In genomic region chr13:43574601-43575000, GRCh38 we compare ENCODE assay signal across 16 cellular contexts.
A peak's percentile ranks its signal among the peaks of the same experiment; 100 is the strongest.
DNase-seq lines count a peak whose midpoint lies in the region; ATAC-seq, FAIRE-seq and TF ChIP-seq lines count a peak whose summit lies in the region.
"Had no signal": no experiment of that assay in that cellular context is flagged by ENCODE, and none has a peak within 500 bp of the region (broad histone marks: within the 10 kb centered on the region; RNA-seq: fewer than 3 reads in every experiment).

No MANE protein-coding gene starts in this region.

- H4K20me1 ChIP-seq in hepatocyte (ENCODE audit: insufficient read depth, poor library complexity, severe bottlenecking) = no peaks in the 10 kb centered on the region
- H4K20me1 ChIP-seq in HepG2 (ENCODE audit: insufficient read depth, low read length) = no peaks in the 10 kb centered on the region

- H3K4me2 ChIP-seq in hepatocyte (peak overlapping the region; percentile 44), HepG2 (ENCODE audit: low read depth, low read length) (no peak overlapping the region)

- H3K36me3 ChIP-seq in cardiac muscle cell (no peaks in the 10 kb centered on the region), hepatocyte (replicated peaks; ENCODE audit: insufficient read depth, low read depth) (no peaks in the 10 kb centered on the region), spleen (no peaks in the 10 kb centered on the region), upper lobe of left lung (no peaks in the 10 kb centered on the region), HepG2 (replicated peaks in 1 of 2; ENCODE audit: control insufficient read depth in 1 of 2, insufficient read depth in 2 of 2, low read length in 2 of 2) (no peaks in the 10 kb centered on the region)
- H3K36me3 ChIP-seq: SJCRH30 had no signal

- H3K9ac ChIP-seq in HepG2 (ENCODE audit: insufficient read depth, low read depth, low read length) = no peak overlapping the region

- H2AFZ ChIP-seq in hepatocyte = no peak overlapping the region
- no peak overlapping the region for H2AFZ ChIP-seq in HepG2 (ENCODE audit: low read length)

- BruUV-seq in HepG2 (replicated peaks; lab: Mats Ljungman, UMichigan) = no TSS peak

- H3K9me3 ChIP-seq in cardiac muscle cell (ENCODE audit: low read depth) = no peaks in the 10 kb centered on the region
- no peaks in the 10 kb centered on the region for H3K9me3 ChIP-seq in hepatocyte (ENCODE audit: low read depth)
- H3K9me3 ChIP-seq in spleen = no peaks in the 10 kb centered on the region
- no peaks in the 10 kb centered on the region for H3K9me3 ChIP-seq in upper lobe of left lung
- H3K9me3 ChIP-seq in HepG2 (ENCODE audit: low read length) = no peaks in the 10 kb centered on the region
- H3K9me3 ChIP-seq: SJCRH30 had no signal

- ATAC-seq in left cardiac atrium (no peak), upper lobe of left lung (ENCODE audit: low FRiP score in 2 of 2) (no peak), HepG2 (no peak)

- CTCF ChIA-PET in HepG2 (lab: Yijun Ruan, JAX; ENCODE audit: low intra/inter-chr PET ratio, low total read pairs) = no interaction called here

- H3K4me1 ChIP-seq in cardiac muscle cell (ENCODE audit: low read depth) = peaks cover 29% of the 10 kb centered on the region
- peaks cover 17% of the 10 kb centered on the region for H3K4me1 ChIP-seq in hepatocyte (ENCODE audit: insufficient read depth)
- peaks cover 0 to 12% (median 3%) of the 10 kb centered on the region in 6 donors for H3K4me1 ChIP-seq in spleen
- H3K4me1 ChIP-seq in upper lobe of left lung = no peaks in the 10 kb centered on the region
- no peaks in the 10 kb centered on the region for H3K4me1 ChIP-seq in HepG2 (ENCODE audit: insufficient read depth, low read length)

- intact Hi-C loops in left cardiac atrium (cut with DNase I) = no loop called here
- intact Hi-C loops in spleen (cut with DNase I; ENCODE audit: low total_unique reads) = no loop called here
- intact Hi-C loops in HepG2 (cut with micrococcal nuclease; ENCODE audit: unreplicated experiment) = no loop called here

- H3K79me2 ChIP-seq in hepatocyte (no peaks in the 10 kb centered on the region), HepG2 (ENCODE audit: insufficient read depth, low read length) (no peaks in the 10 kb centered on the region)

- DNase-seq in cardiac muscle cell (ENCODE audit: low read depth in 1 of 2, low spot score in 1 of 2) (peak in 1 of 2 donors; percentile 19), left cardiac atrium (no peak), SK-N-DZ (ENCODE audit: low spot score) (peak; percentile 40), hepatocyte (ENCODE audit: low spot score) (no peak), spleen (no peak), upper lobe of left lung (no peak), Kasumi-1 (lab: John Stamatoyannopoulos, UW) (no peak), HepG2 (ENCODE audit: low spot score) (no peak)
- DNase-seq: COR-L47, DMS53, NCI-H146, NCI-H2081 treated with DMSO at 0.1 percent for 48 hours, NCI-H526 treated with DMSO at 0.1 percent for 48 hours, SJCRH30 had no signal

- TF ChIP-seq POLR2A in spleen (IDR thresholded peaks at IDR 0.05) (no peak), upper lobe of left lung (IDR thresholded peaks at IDR 0.05) (no peak), HepG2 (IDR thresholded peaks at IDR 0.05; ENCODE audit: insufficient read depth in 1 of 2, low read depth in 2 of 2, low read length in 2 of 2) (no peak)

- in situ Hi-C loops in HepG2 (cut with HindIII; ENCODE audit: extremely low pct_ligation_motif_present, low pct_unique_long_range_greater_than_20kb) = no loop called here

- TF ChIP-seq RAD21 in HepG2 (CRISPR knock-in tag; IDR thresholded peaks at IDR 0.05) = no peak

- H3K27ac ChIP-seq in cardiac muscle cell (peak overlapping the region; percentile 27), hepatocyte (no peak overlapping the region), spleen (peak overlapping the region in 5 of 8 donors; percentile 20 to 59 (median 28)), upper lobe of left lung (no peak overlapping the region), HepG2 (ENCODE audit: extremely low read length, insufficient read depth, low read length) (no peak overlapping the region)
- H3K27ac ChIP-seq: RWPE1 had no signal

- no peak for TF ChIP-seq EP300 in upper lobe of left lung (IDR thresholded peaks at IDR 0.05)
- TF ChIP-seq EP300 in HepG2 (IDR thresholded peaks at IDR 0.05; ENCODE audit: low read depth in 2 of 2, low read length in 2 of 2) = no peak
- TF ChIP-seq EP300 in HepG2 (CRISPR knock-in tag; IDR thresholded peaks at IDR 0.05; ENCODE audit: borderline replicate concordance) = no peak

- H3K27me3 ChIP-seq in cardiac muscle cell (no peaks in the 10 kb centered on the region), hepatocyte (no peaks in the 10 kb centered on the region), spleen (replicated peaks in 1 of 7) (no peaks in the 10 kb centered on the region), upper lobe of left lung (no peaks in the 10 kb centered on the region), HepG2 (ENCODE audit: control insufficient read depth in 1 of 2, insufficient read depth in 2 of 2, low read length in 2 of 2) (no peaks in the 10 kb centered on the region)
- H3K27me3 ChIP-seq: SJCRH30 had no signal

- H3K4me3 ChIP-seq in cardiac muscle cell = no peak overlapping the region
- H3K4me3 ChIP-seq in hepatocyte = no peak overlapping the region
- no peak overlapping the region for H3K4me3 ChIP-seq in spleen
- H3K4me3 ChIP-seq in upper lobe of left lung = no peak overlapping the region
- no peak overlapping the region for H3K4me3 ChIP-seq in HepG2 (replicated peaks in 1 of 3; ENCODE audit: insufficient read depth in 1 of 3, low read depth in 2 of 3, low read length in 3 of 3)
- H3K4me3 ChIP-seq: SJCRH30 had no signal

- TF ChIP-seq CTCF in cardiac muscle cell (IDR thresholded peaks at IDR 0.05; ENCODE audit: low read depth, low read length) = no peak
- no peak for TF ChIP-seq CTCF in hepatocyte (IDR thresholded peaks at IDR 0.05; ENCODE audit: poor library complexity)
- no peak for TF ChIP-seq CTCF in spleen (IDR thresholded peaks at IDR 0.05 in 8 of 11, conservative IDR thresholded peaks at IDR 0.05 in 3 of 11)
- TF ChIP-seq CTCF in upper lobe of left lung (IDR thresholded peaks at IDR 0.05) = no peak
- TF ChIP-seq CTCF in HepG2 (CRISPR knock-in tag; IDR thresholded peaks at IDR 0.05) = no peak

- WGBS in hepatocyte (ENCODE audit: low lambda C conversion rate, missing lambda C conversion rate) = 80% methylated on average over 4 of the region's 4 CpGs
- 38 to 55% (median 48%) methylated on average over 4 of the region's 4 CpGs for WGBS in spleen, 5 donors
- 74% methylated on average over 4 of the region's 4 CpGs for WGBS in upper lobe of left lung, 2 donors
- WGBS in HepG2 (ENCODE audit: low lambda C conversion rate) = 33% methylated on average over 4 of the region's 4 CpGs

- H3K9me2 ChIP-seq in hepatocyte (replicated peaks; ENCODE audit: insufficient read depth) = no peaks in the 10 kb centered on the region

- no peak for FAIRE-seq in HepG2 (lab: Jason Lieb, UNC)
- FAIRE-seq: A204.1 had no signal

- POLR2A ChIA-PET in HepG2 (lab: Yijun Ruan, JAX) = no interaction called here

TF ChIP-seq in HepG2, 621 proteins besides CTCF, POLR2A, EP300 and RAD21 (continues in another document):
- TF ChIP-seq ZNF629 (CRISPR knock-in tag; conservative IDR thresholded peaks at IDR 0.05) = no peak
- no peak for TF ChIP-seq ZNF30 (CRISPR knock-in tag; IDR thresholded peaks at IDR 0.05)
- TF ChIP-seq SMYD3 (CRISPR knock-in tag; IDR thresholded peaks at IDR 0.05) = no peak
- no peak for TF ChIP-seq ZNF513 (CRISPR knock-in tag; conservative IDR thresholded peaks at IDR 0.05)
- no peak for TF ChIP-seq CEBPG (CRISPR knock-in tag; IDR thresholded peaks at IDR 0.05)
- no peak for TF ChIP-seq CHCHD3 (CRISPR knock-in tag; IDR thresholded peaks at IDR 0.05)

Comparison
In these comparisons a context has a peak if more than half of its experiments do, and no peak if none do; other contexts are left out.
1. H3K27ac ChIP-seq: peak in cardiac muscle cell (single experiment) and spleen (5 of 8); none in hepatocyte (single experiment), upper lobe of left lung (0 of 4) and HepG2 (single experiment).